ENCODE assay signal across 9 cellular contexts in the genomic region with DNA sequence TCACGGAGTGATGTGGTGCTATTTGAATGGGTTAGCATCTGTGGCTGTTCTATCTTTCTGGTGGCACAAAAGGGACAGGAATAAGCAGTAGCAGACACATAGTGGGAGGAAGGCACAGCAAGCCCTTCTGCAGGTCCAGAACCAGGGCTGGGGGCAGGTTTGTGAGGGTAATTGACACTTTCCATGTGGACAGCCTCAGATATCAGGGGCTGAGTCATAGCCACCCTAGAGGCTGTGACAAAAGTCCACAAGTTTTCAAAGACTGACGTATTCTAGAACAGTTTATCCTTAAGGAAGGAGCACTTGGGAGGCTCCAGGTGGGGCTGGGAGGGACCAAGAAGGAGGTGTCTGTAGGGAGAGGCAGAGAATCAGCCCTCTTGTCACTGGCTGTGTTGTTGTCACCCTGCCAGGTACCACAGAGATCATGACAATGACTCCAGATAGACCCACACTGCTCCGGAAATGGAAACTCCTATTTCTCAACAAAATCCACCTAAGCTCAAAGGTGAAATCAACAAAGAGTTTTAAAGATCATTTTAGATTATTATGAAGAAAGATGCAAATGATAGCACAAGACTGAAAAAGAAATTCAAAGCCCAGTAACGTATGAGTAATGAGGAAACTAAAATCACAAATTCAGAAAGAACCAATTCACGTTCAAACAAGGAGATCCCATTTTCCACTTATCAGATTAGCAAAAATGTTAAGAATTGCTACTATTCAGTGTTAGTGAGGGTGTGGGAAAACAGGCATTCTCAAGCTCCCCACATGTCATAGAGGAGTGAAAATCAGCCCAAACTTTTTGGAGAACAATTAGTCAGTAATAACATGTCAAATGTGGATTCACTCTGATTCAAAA. TPM values are rescaled to one million over a fixed set of nuclear protein-coding genes. Genes with fewer than 3 reads are reported as not detected.
A peak's percentile ranks its signal among the peaks of the same experiment; 100 is the strongest.
DNase-seq lines count a peak whose midpoint lies in the region; ATAC-seq and TF ChIP-seq lines count a peak whose summit lies in the region.
"Had no signal": no experiment of that assay in that cellular context is flagged by ENCODE, and none has a peak within 500 bp of the region (broad histone marks: within the 10 kb centered on the region; RNA-seq: fewer than 3 reads in every experiment).

No MANE protein-coding gene starts in this region.

- H3K4me1 Mint-ChIP-seq in Calu3 (ENCODE audit: low read depth, unreplicated experiment) = peaks cover 44% of the 10 kb centered on the region
- peaks cover 38% of the 10 kb centered on the region for H3K4me1 Mint-ChIP-seq in activated naive CD8-positive, alpha-beta T cell treated with anti-CD3 and anti-CD28 coated beads for 36 hours
- H3K4me1 Mint-ChIP-seq in nephron progenitor cell = peaks cover 36% of the 10 kb centered on the region
- H3K4me1 Mint-ChIP-seq in glutamatergic neuron (ENCODE audit: low read depth, unreplicated experiment) = no peaks in the 10 kb centered on the region

- intact Hi-C loops in Calu3 (cut with micrococcal nuclease; ENCODE audit: unreplicated experiment) = loop anchor here (1.0 kb wide), 1 partner anchor 18 kb away; no protein-coding TSS in a partner anchor

- no peak for TF ChIP-seq EP300 in suprapubic skin (IDR thresholded peaks at IDR 0.05)

- peak; percentile 46 for ATAC-seq in HG03159 (IDR thresholded peaks at IDR 0.05; ENCODE audit: unreplicated experiment)

- H3K9me3 ChIP-seq in suprapubic skin = no peaks in the 10 kb centered on the region

- no peak overlapping the region for H3K27ac ChIP-seq in suprapubic skin

- H3K27ac Mint-ChIP-seq in Calu3 (ENCODE audit: unreplicated experiment) (peak overlapping the region; percentile 94), nephron progenitor cell (peak overlapping the region; percentile 5), glutamatergic neuron (ENCODE audit: unreplicated experiment) (no peak overlapping the region)
- H3K27ac Mint-ChIP-seq in activated naive CD8-positive, alpha-beta T cell treated with anti-CD3 and anti-CD28 coated beads for 36 hours = peak overlapping the region; percentile 86

- no TSS peak for BruUV-seq in Calu3 (replicated peaks; lab: Mats Ljungman, UMichigan)

- H3K36me3 Mint-ChIP-seq in Calu3 (ENCODE audit: insufficient read depth, unreplicated experiment) (peaks cover 16% of the 10 kb centered on the region), nephron progenitor cell (ENCODE audit: low read depth) (no peaks in the 10 kb centered on the region), glutamatergic neuron (ENCODE audit: unreplicated experiment) (no peaks in the 10 kb centered on the region)
- no peaks in the 10 kb centered on the region for H3K36me3 Mint-ChIP-seq in activated naive CD8-positive, alpha-beta T cell treated with anti-CD3 and anti-CD28 coated beads for 36 hours

- H3K4me1 ChIP-seq in suprapubic skin = peaks cover 16% of the 10 kb centered on the region

- H3K4me3 ChIP-seq in suprapubic skin = no peak overlapping the region

- H3K27me3 Mint-ChIP-seq in Calu3 (ENCODE audit: unreplicated experiment) (no peaks in the 10 kb centered on the region), nephron progenitor cell (ENCODE audit: low read depth, poor library complexity) (peaks cover 6% of the 10 kb centered on the region), glutamatergic neuron (ENCODE audit: unreplicated experiment) (peaks cover 4% of the 10 kb centered on the region)
- H3K27me3 Mint-ChIP-seq in activated naive CD8-positive, alpha-beta T cell treated with anti-CD3 and anti-CD28 coated beads for 36 hours = no peaks in the 10 kb centered on the region

- CTCF ChIA-PET in Calu3 (lab: Charles Lee) = interaction anchor here (0.8 to 1.4 kb wide), 3 partner anchors 9 to 47 kb away, joined by 3 to 8 read pairs (median 8); a partner anchor contains a TSS

- WGBS in suprapubic skin = 36% methylated on average over 5 of the region's 5 CpGs

- H3K4me3 Mint-ChIP-seq in Calu3 (ENCODE audit: low read depth, unreplicated experiment) (peak overlapping the region; percentile 49), nephron progenitor cell (no peak overlapping the region), glutamatergic neuron (ENCODE audit: unreplicated experiment) (no peak overlapping the region)
- peak overlapping the region; percentile 12 for H3K4me3 Mint-ChIP-seq in activated naive CD8-positive, alpha-beta T cell treated with anti-CD3 and anti-CD28 coated beads for 36 hours

- no peak for TF ChIP-seq CTCF in Calu3 (IDR thresholded peaks at IDR 0.05; ENCODE audit: unreplicated experiment)
- TF ChIP-seq CTCF in nephron progenitor cell (IDR thresholded peaks at IDR 0.05) = no peak
- no peak for TF ChIP-seq CTCF in suprapubic skin (IDR thresholded peaks at IDR 0.05)
- no peak for TF ChIP-seq CTCF in glutamatergic neuron (IDR thresholded peaks at IDR 0.05; ENCODE audit: partially characterized antibody, unreplicated experiment)

- no peaks in the 10 kb centered on the region for H3K36me3 ChIP-seq in suprapubic skin

- H3K27me3 ChIP-seq in suprapubic skin = no peaks in the 10 kb centered on the region

- no peak for TF ChIP-seq POLR2A in suprapubic skin (IDR thresholded peaks at IDR 0.05)

- no peaks in the 10 kb centered on the region for H3K9me3 Mint-ChIP-seq in Calu3 (ENCODE audit: low read depth, unreplicated experiment)
- H3K9me3 Mint-ChIP-seq in activated naive CD8-positive, alpha-beta T cell treated with anti-CD3 and anti-CD28 coated beads for 36 hours = no peaks in the 10 kb centered on the region
- H3K9me3 Mint-ChIP-seq in nephron progenitor cell = no peaks in the 10 kb centered on the region
- peaks cover 1% of the 10 kb centered on the region for H3K9me3 Mint-ChIP-seq in glutamatergic neuron (ENCODE audit: unreplicated experiment)

- DNase-seq in Calu3 = peak; percentile 81
- DNase-seq in activated naive CD8-positive, alpha-beta T cell treated with anti-CD3 and anti-CD28 coated beads for 36 hours = peak; percentile 47
- no peak for DNase-seq in nephron progenitor cell
- DNase-seq in suprapubic skin (ENCODE audit: low spot score in 2 of 2) = no peak
- DNase-seq in glutamatergic neuron = no peak
- DNase-seq in CD1c-positive myeloid dendritic cell (ENCODE audit: extremely low spot score) = no peak
- DNase-seq in NCI-H1092 (lab: John Stamatoyannopoulos, UW) = no peak
- DNase-seq: NCI-H774 had no signal

RNA-seq across cellular contexts. Expression of a gene that starts 48.3 kb away (rescaled TPM):
- total RNA-seq in Calu3 (2022) = 111 TPM in 2 replicates
- 100 to 1,000 TPM; 395 to 400 TPM for total RNA-seq in activated naive CD8-positive, alpha-beta T cell treated with anti-CD3 and anti-CD28 coated beads for 36 hours
- total RNA-seq in suprapubic skin = 100 to 1,000 TPM; 510 to 768 (median 735) TPM
- total RNA-seq in glutamatergic neuron (ENCODE audit: unreplicated experiment) = 20.1 TPM

Comparison
In these comparisons a context has a peak if more than half of its experiments do, and no peak if none do; other contexts are left out.
1. DNase-seq: peak in Calu3 (single experiment) and activated naive CD8-positive, alpha-beta T cell treated with anti-CD3 and anti-CD28 coated beads for 36 hours (single experiment); none in nephron progenitor cell (single experiment), suprapubic skin (0 of 2), glutamatergic neuron (single experiment), CD1c-positive myeloid dendritic cell (single experiment) and NCI-H1092 (single experiment).
2. H3K4me3 Mint-ChIP-seq: peak in Calu3 (single experiment) and activated naive CD8-positive, alpha-beta T cell treated with anti-CD3 and anti-CD28 coated beads for 36 hours (single experiment); none in nephron progenitor cell (single experiment) and glutamatergic neuron (single experiment).